12 cellular contexts compared by ENCODE assay signal in genomic region chr22:38304526-38304925, GRCh38. TPM values are rescaled to one million over a fixed set of nuclear protein-coding genes. Genes with fewer than 3 reads are reported as not detected.
DNase-seq lines count a peak whose midpoint lies in the region; ATAC-seq, FAIRE-seq and TF ChIP-seq lines count a peak whose summit lies in the region.
"Had no signal": no experiment of that assay in that cellular context is flagged by ENCODE, and none has a peak within 500 bp of the region (broad histone marks: within the 10 kb centered on the region; RNA-seq: fewer than 3 reads in every experiment).

No MANE protein-coding gene starts in this region.

- H3K4me3 Mint-ChIP-seq in glutamatergic neuron (ENCODE audit: unreplicated experiment), result peak overlapping the region; percentile 40
- no peak overlapping the region for H3K4me3 Mint-ChIP-seq in CD8-positive, alpha-beta memory T cell

- H3K4me1 ChIP-seq in GM12878 (ENCODE audit: control insufficient read depth, insufficient read depth, low read length) (peaks cover 44% of the 10 kb centered on the region), gastrocnemius medialis (peaks cover 65 to 68% of the 10 kb centered on the region in 2 donors)
- peaks cover 9% of the 10 kb centered on the region for H3K4me1 ChIP-seq in CD8-positive, alpha-beta memory T cell (ENCODE audit: insufficient read depth, low read length)

- H3K4me3 ChIP-seq in GM12878, result no peak overlapping the region
- H3K4me3 ChIP-seq in gastrocnemius medialis, result no peak overlapping the region
- H3K4me3 ChIP-seq in CD8-positive, alpha-beta memory T cell (ENCODE audit: low read length), result no peak overlapping the region
- H3K4me3 ChIP-seq: skin epidermis had no signal

- peaks cover 30% of the 10 kb centered on the region for H3K4me1 Mint-ChIP-seq in glutamatergic neuron (ENCODE audit: low read depth, unreplicated experiment)
- H3K4me1 Mint-ChIP-seq in CD8-positive, alpha-beta memory T cell, result peaks cover 34 to 44% (median 37%) of the 10 kb centered on the region in 3 donors

- TF ChIP-seq POLR2A in GM12892 (IDR thresholded peaks at IDR 0.05; ENCODE audit: low read depth, low read length) (no peak), GM12878 (IDR thresholded peaks at IDR 0.05; ENCODE audit: low read depth, low read length) (no peak), gastrocnemius medialis (IDR thresholded peaks at IDR 0.05) (no peak)

- POLR2A ChIA-PET in GM12878 (lab: Charles Lee), result interaction anchor here (0.6 kb wide), 4 partner anchors 124 to 556 kb away, joined by 3 to 7 read pairs (median 4); partner anchors contain the start of gene DMC1
- POLR2A ChIA-PET in CD8-positive, alpha-beta memory T cell (lab: Charles Lee), result no interaction called here

- TF ChIP-seq CTCF in GM12878 (IDR thresholded peaks at IDR 0.05 in 2 of 3, conservative IDR thresholded peaks at IDR 0.05 in 1 of 3; ENCODE audit: control insufficient read depth in 2 of 3, extremely low read depth in 1 of 3, insufficient read depth in 1 of 3, low read depth in 3 of 3, low read length in 3 of 3) (no peak), glutamatergic neuron (IDR thresholded peaks at IDR 0.05; ENCODE audit: partially characterized antibody, unreplicated experiment) (peak; percentile 38), gastrocnemius medialis (IDR thresholded peaks at IDR 0.05 in 4 of 5, conservative IDR thresholded peaks at IDR 0.05 in 1 of 5) (peak in 2 of 5 experiments; percentile 15 to 38)

- no peak for TF ChIP-seq RAD21 in GM12878 (IDR thresholded peaks at IDR 0.05; ENCODE audit: insufficient read depth, low read depth, low read length)

- H3K36me3 ChIP-seq in GM12878 (ENCODE audit: control insufficient read depth in 2 of 2, insufficient read depth in 2 of 2, low read length in 1 of 2) (peaks cover 27 to 32% of the 10 kb centered on the region in 2 experiments; a peak in 3 of 4 replicates), gastrocnemius medialis (peaks cover 0 to 32% of the 10 kb centered on the region in 2 donors)
- H3K36me3 ChIP-seq in CD8-positive, alpha-beta memory T cell (ENCODE audit: insufficient read depth, low read length), result peaks cover 18% of the 10 kb centered on the region

- 92% methylated on average over 13 of the region's 13 CpGs for WGBS in GM12878 (ENCODE audit: insufficient coverage, insufficient replicate concordance, low lambda C conversion rate, missing lambda C conversion rate)

- H3K27ac ChIP-seq in GM12878 (ENCODE audit: control insufficient read depth, insufficient read depth) (peak overlapping the region; percentile 54), gastrocnemius medialis (peak overlapping the region; percentile 63 to 96 (median 78))
- no peak overlapping the region for H3K27ac ChIP-seq in CD8-positive, alpha-beta memory T cell (ENCODE audit: low read depth, low read length)

- DNase-seq in GM12892 (ENCODE audit: insufficient read length) (no peak), GM12878 (ENCODE audit: low read depth, low spot score) (no peak), glutamatergic neuron (peak; percentile 59), gastrocnemius medialis (no peak), NCI-H226 (no peak), NCI-H146 (lab: John Stamatoyannopoulos, UW) (no peak)
- DNase-seq in CD8-positive, alpha-beta memory T cell, result no peak
- DNase-seq: MV-4-11, NCI-H446 had no signal

- no peak overlapping the region for H3K9ac ChIP-seq in GM12878 (ENCODE audit: control insufficient read depth, insufficient read depth, low read length)

- H3K27me3 ChIP-seq in GM12878 (replicated peaks in 1 of 2; ENCODE audit: control insufficient read depth in 2 of 2, insufficient read depth in 2 of 2, low read length in 1 of 2) (no peaks in the 10 kb centered on the region), gastrocnemius medialis (no peaks in the 10 kb centered on the region)
- no peaks in the 10 kb centered on the region for H3K27me3 ChIP-seq in CD8-positive, alpha-beta memory T cell (ENCODE audit: insufficient read depth, low read length, poor library complexity, severe bottlenecking)

- H3K4me2 ChIP-seq in GM12878 (ENCODE audit: control insufficient read depth, insufficient read depth), result peak overlapping the region; percentile 68

- RAD21 ChIA-PET in GM12878 (lab: Charles Lee; ENCODE audit: unreplicated experiment), result interaction anchor here (0.6 to 1.9 kb wide), 3 partner anchors 10 to 394 kb away, joined by 3 to 10 read pairs (median 3); no protein-coding TSS in a partner anchor

- peaks cover 3% of the 10 kb centered on the region for H3K9me3 Mint-ChIP-seq in glutamatergic neuron (ENCODE audit: unreplicated experiment)
- no peaks in the 10 kb centered on the region for H3K9me3 Mint-ChIP-seq in CD8-positive, alpha-beta memory T cell

- H2AFZ ChIP-seq in GM12878 (ENCODE audit: control insufficient read depth, low read depth, low read length), result no peak overlapping the region

- intact Hi-C loops in GM12878 (cut with micrococcal nuclease; ENCODE audit: unreplicated experiment), result no loop called here
- intact Hi-C loops in gastrocnemius medialis (cut with DNase I; ENCODE audit: low total_unique reads), result no loop called here

- no peaks in the 10 kb centered on the region for H4K20me1 ChIP-seq in GM12878 (ENCODE audit: control insufficient read depth, insufficient read depth)

- FAIRE-seq in GM12892 (lab: Jason Lieb, UNC), result peak; percentile 48
- FAIRE-seq in GM12878 (lab: Jason Lieb, UNC), result no peak
- FAIRE-seq: endothelial cell of umbilical vein had no signal

- peaks cover 42% of the 10 kb centered on the region for H3K79me2 ChIP-seq in GM12878 (ENCODE audit: control insufficient read depth, insufficient read depth, low read length)

- SMC1A ChIA-PET in GM12878 (lab: Charles Lee; ENCODE audit: uncharacterized antibody, unreplicated experiment), result interaction anchor here (0.6 to 2.1 kb wide), 3 partner anchors 11 to 219 kb away, joined by 3 to 18 read pairs (median 4); no protein-coding TSS in a partner anchor

- ATAC-seq in GM12878 (no peak), gastrocnemius medialis (peak; percentile 16 to 36), HG03520 (IDR thresholded peaks at IDR 0.05; ENCODE audit: unreplicated experiment) (no peak)

- H3K36me3 Mint-ChIP-seq in glutamatergic neuron (ENCODE audit: unreplicated experiment), result no peaks in the 10 kb centered on the region
- H3K36me3 Mint-ChIP-seq in CD8-positive, alpha-beta memory T cell, result peaks cover 5 to 58% (median 9%) of the 10 kb centered on the region in 3 donors

- in situ Hi-C loops in GM12878 (cut with MboI), result no loop called here
- in situ Hi-C loops in gastrocnemius medialis (cut with MboI; ENCODE audit: low sequenced_read_pairs in 4 of 4), result no loop called here

- no peak for TF ChIP-seq EP300 in GM12878 (IDR thresholded peaks at IDR 0.05; ENCODE audit: borderline replicate concordance in 1 of 2, control insufficient read depth in 1 of 2, low read depth in 2 of 2, low read length in 2 of 2)

- H3K9me3 ChIP-seq in GM12878 (replicated peaks; ENCODE audit: control insufficient read depth, insufficient read depth, low read length), result no peaks in the 10 kb centered on the region
- no peaks in the 10 kb centered on the region for H3K9me3 ChIP-seq in gastrocnemius medialis
- H3K9me3 ChIP-seq in CD8-positive, alpha-beta memory T cell (ENCODE audit: low read length), result no peaks in the 10 kb centered on the region

- H3K27ac Mint-ChIP-seq in glutamatergic neuron (ENCODE audit: unreplicated experiment), result peak overlapping the region; percentile 62
- peak overlapping the region in 3 of 8 donors; percentile 19 to 84 (median 23) for H3K27ac Mint-ChIP-seq in CD8-positive, alpha-beta memory T cell

- CTCF ChIA-PET in GM12878 (lab: Yijun Ruan, JAX), result interaction anchor here (2.3 to 2.9 kb wide), 2 partner anchors 44 to 48 kb away, joined by 12 to 14 read pairs; no protein-coding TSS in a partner anchor
- CTCF ChIA-PET in CD8-positive, alpha-beta memory T cell (lab: Charles Lee), result no interaction called here

- H3K27me3 Mint-ChIP-seq in glutamatergic neuron (ENCODE audit: unreplicated experiment), result peaks cover 3% of the 10 kb centered on the region
- H3K27me3 Mint-ChIP-seq in CD8-positive, alpha-beta memory T cell, result peaks cover 0 to 1% of the 10 kb centered on the region in 2 donors

- BruUV-seq in GM12878 (replicated peaks; lab: Mats Ljungman, UMichigan), result no TSS peak

RNA-seq across cellular contexts. Expression of gene CSNK1E, which starts 12.7 kb away (rescaled TPM):
- 53.9 TPM for polyA plus RNA-seq in GM12892 (2012; ENCODE audit: missing spikeins)
- 185 TPM in 2 replicates for total RNA-seq in GM12878 (2013; cell fraction: nucleolus; rRNA removed)
- total RNA-seq in GM12878 (2014; rRNA removed) (78.7 and 88.5 TPM in 2 replicates), GM12878 (2014; rRNA removed; fragmentation: Illumina TruSeq; extraction: Trizol) (48.3 and 51.6 TPM in 2 replicates), GM12878 (2021) (89.9 and 98.8 TPM in 2 replicates), glutamatergic neuron (ENCODE audit: unreplicated experiment) (402 TPM), gastrocnemius medialis (10 to 100 TPM; 29.8 to 66.3 (median 40.3) TPM)
- polyA plus RNA-seq in GM12878 (2011; ENCODE audit: low read depth), result 28.7 TPM
- polyA plus RNA-seq in GM12878 (2011; rRNA removed) (47.6 and 79.5 TPM in 2 replicates), GM12878 (2014; fragmentation: Illumina TruSeq; extraction: Trizol) (52.4 and 78.3 TPM in 2 replicates), GM12878 (2014; fragmentation: Nextera tagmentation; extraction: Ambion mirVana) (10 to 100 TPM in 1 of 2 experiments, 1 to 10 TPM in 1; 5.9 to 12.6 TPM), GM12878 (2014; rRNA removed) (103 and 107 TPM in 2 replicates), GM12878 (2016; fragmentation: Nextera tagmentation; extraction: Ambion mirVana) (10 to 100 TPM; 17.3 to 18.5 TPM)
- polyA plus RNA-seq in GM12878 (2011; cell fraction: cytosol; rRNA removed), result 90.3 and 119 TPM in 2 replicates
- polyA plus RNA-seq in GM12878 (2011; cell fraction: nucleus; rRNA removed), result 145 and 172 TPM in 2 replicates
- 56.9 and 63.0 TPM in 2 replicates for polyA plus RNA-seq in GM12878 (2012)
- polyA minus RNA-seq in GM12878 (2011; rRNA and poly(A)+ RNA removed), result 56.9 and 94.5 TPM in 2 replicates
- polyA minus RNA-seq in GM12878 (2011; cell fraction: cytosol; rRNA and poly(A)+ RNA removed), result 34.5 and 38.5 TPM in 2 replicates
- polyA minus RNA-seq in GM12878 (2011; cell fraction: nucleus; rRNA and poly(A)+ RNA removed), result 28.9 and 42.1 TPM in 2 replicates
- total RNA-seq in CD8-positive, alpha-beta memory T cell, result 100 to 1,000 TPM; 102 to 105 TPM
- polyA plus RNA-seq in CD8-positive, alpha-beta memory T cell, result 14.1 TPM

RNA-seq across cellular contexts. Expression of gene TMEM184B, which starts 31.7 kb away (rescaled TPM):
- 3.6 TPM for polyA plus RNA-seq in GM12892 (2012; ENCODE audit: missing spikeins)
- total RNA-seq in GM12878 (2013; cell fraction: nucleolus; rRNA removed), result 13.7 and 14.0 TPM in 2 replicates
- total RNA-seq in GM12878 (2014; rRNA removed) (4.7 and 5.8 TPM in 2 replicates), GM12878 (2014; rRNA removed; fragmentation: Illumina TruSeq; extraction: Trizol) (4.2 and 5.0 TPM in 2 replicates), GM12878 (2021) (19.5 and 22.4 TPM in 2 replicates), glutamatergic neuron (ENCODE audit: unreplicated experiment) (81.0 TPM), gastrocnemius medialis (10 to 100 TPM; 25.4 to 40.7 (median 31.2) TPM)
- polyA plus RNA-seq in GM12878 (2011; ENCODE audit: low read depth), result 4.2 TPM
- polyA plus RNA-seq in GM12878 (2011; rRNA removed) (2.0 and 3.6 TPM in 2 replicates), GM12878 (2014; fragmentation: Illumina TruSeq; extraction: Trizol) (9.8 and 10.0 TPM in 2 replicates), GM12878 (2014; fragmentation: Nextera tagmentation; extraction: Ambion mirVana) (1 to 10 TPM in 1 of 2 experiments, under 1 TPM in 1; 0.56 to 1.0 TPM), GM12878 (2014; rRNA removed) (14.7 and 15.7 TPM in 2 replicates), GM12878 (2016; fragmentation: Nextera tagmentation; extraction: Ambion mirVana) (10 to 100 TPM; 16.1 to 17.1 TPM)
- polyA plus RNA-seq in GM12878 (2011; cell fraction: cytosol; rRNA removed), result 4.5 and 5.4 TPM in 2 replicates
- polyA plus RNA-seq in GM12878 (2011; cell fraction: nucleus; rRNA removed), result 9.4 and 12.5 TPM in 2 replicates
- 10.0 and 10.7 TPM in 2 replicates for polyA plus RNA-seq in GM12878 (2012)
- polyA minus RNA-seq in GM12878 (2011; rRNA and poly(A)+ RNA removed), result 5.0 and 5.3 TPM in 2 replicates
- polyA minus RNA-seq in GM12878 (2011; cell fraction: cytosol; rRNA and poly(A)+ RNA removed), result 3.6 and 4.7 TPM in 2 replicates
- 2.9 and 4.6 TPM in 2 replicates for polyA minus RNA-seq in GM12878 (2011; cell fraction: nucleus; rRNA and poly(A)+ RNA removed)
- total RNA-seq in CD8-positive, alpha-beta memory T cell, result 10 to 100 TPM; 29.0 to 31.7 TPM
- 23.4 TPM for polyA plus RNA-seq in CD8-positive, alpha-beta memory T cell

Comparison
In these comparisons a context has a peak if more than half of its experiments do, and no peak if none do; other contexts are left out.
1. ATAC-seq: peak in gastrocnemius medialis (2 of 2); none in GM12878 (single experiment) and HG03520 (single experiment).